7 cellular contexts compared by ENCODE assay signal in the genomic region with DNA sequence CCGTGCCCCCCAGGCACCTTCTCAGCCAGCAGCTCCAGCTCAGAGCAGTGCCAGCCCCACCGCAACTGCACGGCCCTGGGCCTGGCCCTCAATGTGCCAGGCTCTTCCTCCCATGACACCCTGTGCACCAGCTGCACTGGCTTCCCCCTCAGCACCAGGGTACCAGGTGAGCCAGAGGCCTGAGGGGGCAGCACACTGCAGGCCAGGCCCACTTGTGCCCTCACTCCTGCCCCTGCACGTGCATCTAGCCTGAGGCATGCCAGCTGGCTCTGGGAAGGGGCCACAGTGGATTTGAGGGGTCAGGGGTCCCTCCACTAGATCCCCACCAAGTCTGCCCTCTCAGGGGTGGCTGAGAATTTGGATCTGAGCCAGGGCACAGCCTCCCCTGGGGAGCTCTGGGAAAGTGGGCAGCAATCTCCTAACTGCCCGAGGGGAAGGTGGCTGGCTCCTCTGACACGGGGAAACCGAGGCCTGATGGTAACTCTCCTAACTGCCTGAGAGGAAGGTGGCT. TPM values are rescaled to one million over a fixed set of nuclear protein-coding genes. Genes with fewer than 3 reads are reported as not detected.
DNase-seq lines count a peak whose midpoint lies in the region; ATAC-seq, FAIRE-seq and TF ChIP-seq lines count a peak whose summit lies in the region.
"Had no signal": no experiment of that assay in that cellular context is flagged by ENCODE, and none has a peak within 500 bp of the region (broad histone marks: within the 10 kb centered on the region; RNA-seq: fewer than 3 reads in every experiment).

No MANE protein-coding gene starts in this region.

- no peak overlapping the region for H3K9ac ChIP-seq in Karpas-422 (ENCODE audit: low read length)
- no peak overlapping the region for H3K9ac ChIP-seq in H1 (replicated peaks in 1 of 4; ENCODE audit: extremely low read depth in 1 of 4, low read depth in 3 of 4, low read length in 3 of 4)
- no peak overlapping the region for H3K9ac ChIP-seq in smooth muscle cell (ENCODE audit: low read depth)

- H3K4me2 ChIP-seq in Karpas-422 (ENCODE audit: low read depth, low read length, poor library complexity, severe bottlenecking) (no peak overlapping the region), H1 (ENCODE audit: insufficient read depth in 1 of 2, low read depth in 2 of 2, low read length in 2 of 2) (peak overlapping the region; percentile 58 to 65), smooth muscle cell (peak overlapping the region; percentile 83)

- H3F3A ChIP-seq in smooth muscle cell (ENCODE audit: low read depth), result no peaks in the 10 kb centered on the region

- POLR2A ChIA-PET in H1 (lab: Charles Lee; ENCODE audit: partially characterized antibody), result interaction anchor here (0.5 to 4.2 kb wide), 14 partner anchors 9 to 214 kb away, joined by 3 to 49 read pairs (median 4); partner anchors contain the start of genes ARFRP1, GMEB2, LIME1 and RTEL1

- H2BK5ac ChIP-seq in H1 (ENCODE audit: low read depth, low read length), result peak overlapping the region; percentile 60; the same call in 1 of the 2 replicates

- no peaks in the 10 kb centered on the region for H3K27me3 Mint-ChIP-seq in activated CD8-positive, alpha-beta memory T cell treated with anti-CD3 and anti-CD28 coated beads, Interleukin-2, amount 10 ng/mL, durations not matched to agents 7 days and 5 days

- DNase-seq in Karpas-422 (peak; percentile 52), H1 (ENCODE audit: low read depth in 1 of 2, low spot score in 2 of 2) (no peak), smooth muscle cell (lab: John Stamatoyannopoulos, UW; ENCODE audit: unreplicated experiment) (no peak)
- no peak for DNase-seq in activated CD8-positive, alpha-beta memory T cell treated with anti-CD3 and anti-CD28 coated beads, Interleukin-2, amount 10 ng/mL, durations not matched to agents 7 days and 5 days
- DNase-seq: NCI-H1092 treated with DMSO at 0.1 percent for 48 hours had no signal

- H3K23me2 ChIP-seq in H1 (ENCODE audit: low read depth, low read length), result peaks cover 8% of the 10 kb centered on the region; the same call in 1 of the 2 replicates

- CTCF ChIA-PET in H1 (lab: Charles Lee; ENCODE audit: partially characterized antibody), result interaction anchor here (0.6 to 2.4 kb wide), 8 partner anchors 9 to 88 kb away, joined by 3 to 9 read pairs (median 4); partner anchors contain the start of genes ARFRP1 and ZGPAT
- CTCF ChIA-PET in activated CD8-positive, alpha-beta memory T cell treated with anti-CD3 and anti-CD28 coated beads, Interleukin-2, amount 10 ng/mL, durations not matched to agents 7 days and 5 days (lab: Charles Lee), result interaction anchor here (2.3 kb wide), 1 partner anchor 10 kb away, joined by 7 read pairs; the partner anchor contains the start of genes ARFRP1 and ZGPAT

- no peak overlapping the region for H4K8ac ChIP-seq in H1 (ENCODE audit: extremely low read depth, insufficient read depth, low read length)

- ATAC-seq in activated CD8-positive, alpha-beta memory T cell treated with anti-CD3 and anti-CD28 coated beads, Interleukin-2, amount 10 ng/mL, durations not matched to agents 7 days and 5 days, result no peak
- ATAC-seq in HG02588 (IDR thresholded peaks at IDR 0.05; ENCODE audit: unreplicated experiment) (no peak), HG03457 (IDR thresholded peaks at IDR 0.05; ENCODE audit: unreplicated experiment) (no peak)

- H2BK15ac ChIP-seq in H1 (ENCODE audit: low read length), result no peak overlapping the region

- peaks cover 9% of the 10 kb centered on the region for H3K36me3 Mint-ChIP-seq in activated CD8-positive, alpha-beta memory T cell treated with anti-CD3 and anti-CD28 coated beads, Interleukin-2, amount 10 ng/mL, durations not matched to agents 7 days and 5 days

- H3K4me3 ChIP-seq in Karpas-422 (ENCODE audit: low read length) (no peak overlapping the region), H1 (ENCODE audit: extremely low read depth in 1 of 4, insufficient read depth in 2 of 4, low read depth in 3 of 4, low read length in 4 of 4) (peak overlapping the region in 1 of 4 experiments; percentile 45; a peak in 2 of 8 replicates), smooth muscle cell (peak overlapping the region; percentile 43)

- H3K18ac ChIP-seq in H1 (ENCODE audit: extremely low read depth, low read length), result no peak overlapping the region

- peaks cover 26% of the 10 kb centered on the region for H3K4me1 Mint-ChIP-seq in activated CD8-positive, alpha-beta memory T cell treated with anti-CD3 and anti-CD28 coated beads, Interleukin-2, amount 10 ng/mL, durations not matched to agents 7 days and 5 days

- H3K4me1 ChIP-seq in Karpas-422 (ENCODE audit: low read length), result peaks cover 7% of the 10 kb centered on the region
- H3K4me1 ChIP-seq in H1 (replicated peaks in 1 of 4; ENCODE audit: control insufficient read depth in 3 of 4, insufficient read depth in 4 of 4, low read length in 3 of 4), result peaks cover 0 to 12% (median 7%) of the 10 kb centered on the region in 4 experiments; a peak in 4 of 7 replicates
- peaks cover 20% of the 10 kb centered on the region for H3K4me1 ChIP-seq in smooth muscle cell (ENCODE audit: low read depth)

- H3K9me3 Mint-ChIP-seq in activated CD8-positive, alpha-beta memory T cell treated with anti-CD3 and anti-CD28 coated beads, Interleukin-2, amount 10 ng/mL, durations not matched to agents 7 days and 5 days (ENCODE audit: low read depth), result no peaks in the 10 kb centered on the region

- WGBS in H1 (ENCODE audit: extremely low coverage in 1 of 2, insufficient coverage in 1 of 2, insufficient read length in 1 of 2, insufficient replicate concordance in 2 of 2, low coverage in 1 of 2, low lambda C conversion rate in 2 of 2, missing lambda C conversion rate in 1 of 2), 2 experiments, result 78% methylated on average over 7 of the region's 7 CpGs; no CpG with 5 or more reads in 1 of the 2 experiments
- 85% methylated on average over 7 of the region's 7 CpGs for WGBS in smooth muscle cell (ENCODE audit: low lambda C conversion rate)

- H4K91ac ChIP-seq in H1 (replicated peaks; ENCODE audit: insufficient read length, low read length), result no peak overlapping the region

- H2BK12ac ChIP-seq in H1 (ENCODE audit: low read depth, low read length), result peak overlapping the region; percentile 17; the same call in 1 of the 2 replicates

- TF ChIP-seq CTCF in H1 (IDR thresholded peaks at IDR 0.05; ENCODE audit: control extremely low read depth in 1 of 3, insufficient read depth in 1 of 3, low read depth in 1 of 3, low read length in 3 of 3) (no peak), smooth muscle cell (IDR thresholded peaks at IDR 0.05; ENCODE audit: borderline replicate concordance, insufficient read depth, poor library complexity, severe bottlenecking) (no peak)

- H3K27ac ChIP-seq in Karpas-422 (ENCODE audit: low read length) (no peak overlapping the region), H1 (ENCODE audit: low read depth, low read length) (no peak overlapping the region), smooth muscle cell (ENCODE audit: low read depth) (no peak overlapping the region)

- no peak overlapping the region for H3K4ac ChIP-seq in H1 (replicated peaks; ENCODE audit: insufficient read length, low read depth, low read length)

- no peak overlapping the region for H3K14ac ChIP-seq in H1 (ENCODE audit: insufficient read length)

- no peak overlapping the region for H2AFZ ChIP-seq in Karpas-422 (ENCODE audit: low read length)
- H2AFZ ChIP-seq in H1 (ENCODE audit: low read length), result no peak overlapping the region
- no peak overlapping the region for H2AFZ ChIP-seq in smooth muscle cell (ENCODE audit: low read depth)

- no peak overlapping the region for H3K56ac ChIP-seq in H1 (replicated peaks; ENCODE audit: insufficient read length, low read depth, low read length)

- H3K9me3 ChIP-seq in Karpas-422 (ENCODE audit: low read length) (no peaks in the 10 kb centered on the region), H1 (ENCODE audit: insufficient read depth in 2 of 2, low read depth in 1 of 2, low read length in 1 of 2) (no peaks in the 10 kb centered on the region; a peak in 1 of 4 replicates), smooth muscle cell (replicated peaks; ENCODE audit: low read depth) (no peaks in the 10 kb centered on the region)

- no peak overlapping the region for H2AK5ac ChIP-seq in H1 (ENCODE audit: low read depth, low read length)

- no peak overlapping the region for H2BK20ac ChIP-seq in H1 (ENCODE audit: low read length)

- no peak for FAIRE-seq in H1 (lab: Jason Lieb, UNC)

- H2BK120ac ChIP-seq in H1 (replicated peaks; ENCODE audit: low read depth, low read length), result no peak overlapping the region

- no peak overlapping the region for H3K4me3 Mint-ChIP-seq in activated CD8-positive, alpha-beta memory T cell treated with anti-CD3 and anti-CD28 coated beads, Interleukin-2, amount 10 ng/mL, durations not matched to agents 7 days and 5 days

- H3K9me2 ChIP-seq in Karpas-422 (replicated peaks; ENCODE audit: insufficient read depth, low read length), result no peaks in the 10 kb centered on the region

- TF ChIP-seq POLR2A in H1 (IDR thresholded peaks at IDR 0.05; ENCODE audit: control extremely low read depth in 1 of 2, low read depth in 2 of 2, low read length in 2 of 2), result peak in 1 of 2 experiments; percentile 55; a peak in 1 of 3 replicates

- no peak for TF ChIP-seq EP300 in H1 (IDR thresholded peaks at IDR 0.05; ENCODE audit: borderline replicate concordance in 1 of 2, low read depth in 2 of 2, low read length in 2 of 2)

- H3K79me2 ChIP-seq in Karpas-422 (ENCODE audit: low read length), result no peaks in the 10 kb centered on the region
- H3K79me2 ChIP-seq in H1 (ENCODE audit: control insufficient read depth in 1 of 2, insufficient read depth in 2 of 2, low read length in 2 of 2), result no peaks in the 10 kb centered on the region
- no peaks in the 10 kb centered on the region for H3K79me2 ChIP-seq in smooth muscle cell (ENCODE audit: low read depth)

- H3K27ac Mint-ChIP-seq in activated CD8-positive, alpha-beta memory T cell treated with anti-CD3 and anti-CD28 coated beads, Interleukin-2, amount 10 ng/mL, durations not matched to agents 7 days and 5 days, result no peak overlapping the region

- H3K79me1 ChIP-seq in H1 (ENCODE audit: low read depth, low read length), result no peaks in the 10 kb centered on the region

- H3K23ac ChIP-seq in H1 (ENCODE audit: insufficient read length), result no peak overlapping the region

- no peak for TF ChIP-seq RAD21 in H1 (IDR thresholded peaks at IDR 0.05 in 1 of 2, conservative IDR thresholded peaks at IDR 0.05 in 1 of 2; ENCODE audit: low read depth in 2 of 2, low read length in 2 of 2)

- H3K27me3 ChIP-seq in Karpas-422 (ENCODE audit: low read length) (no peaks in the 10 kb centered on the region), H1 (replicated peaks in 1 of 4; ENCODE audit: control insufficient read depth in 3 of 4, extremely low read depth in 1 of 4, insufficient read depth in 3 of 4, low read length in 3 of 4) (no peaks in the 10 kb centered on the region), smooth muscle cell (ENCODE audit: low read depth) (no peaks in the 10 kb centered on the region)

- no peak overlapping the region for H4K5ac ChIP-seq in H1 (ENCODE audit: insufficient read length, low read depth, low read length)

- H3K36me3 ChIP-seq in Karpas-422 (ENCODE audit: insufficient read depth, low read length) (peaks cover 9% of the 10 kb centered on the region; the same call in 1 of the 2 replicates), H1 (ENCODE audit: control insufficient read depth in 2 of 4, insufficient read depth in 4 of 4, low read length in 3 of 4) (peaks cover 0 to 3% (median 0%) of the 10 kb centered on the region in 4 experiments; a peak in 1 of 8 replicates), smooth muscle cell (ENCODE audit: low read depth) (no peaks in the 10 kb centered on the region)

- H4K20me1 ChIP-seq in Karpas-422 (ENCODE audit: insufficient read depth, low read depth, low read length) (no peaks in the 10 kb centered on the region), H1 (replicated peaks in 1 of 2; ENCODE audit: control insufficient read depth in 1 of 2, insufficient read depth in 2 of 2, low read length in 2 of 2) (peaks cover 0 to 12% of the 10 kb centered on the region in 2 experiments), smooth muscle cell (ENCODE audit: low read depth) (no peaks in the 10 kb centered on the region)

RNA-seq across cellular contexts. Expression of gene TNFRSF6B, which starts 1.0 kb away (rescaled TPM):
- 2.5 and 4.6 TPM in 2 replicates for total RNA-seq in Karpas-422 (2014; rRNA removed; shearing (Covaris generic); ENCODE audit: low replicate concordance)
- total RNA-seq in H1 (2021; fragmentation: NEBNext Ultra II Directional; extraction: Animal tissue kit (Norgen Biotek cat#: 25700)), result not detected in 2 replicates
- polyA plus RNA-seq in H1 (2011; rRNA removed) (3.1 and 5.4 TPM in 2 replicates), smooth muscle cell (13.1 and 17.1 TPM in 2 replicates)
- polyA plus RNA-seq in H1 (2011; cell fraction: cytosol; rRNA removed), result 2.5 TPM
- polyA plus RNA-seq in H1 (2011; cell fraction: nucleus; rRNA removed), result 16.8 TPM
- polyA plus RNA-seq in H1 (2012, experiment 1 of 2), result 0.27 to 1.6 TPM (median 0.43 TPM) in 3 of 4 replicates, not detected in the other
- polyA plus RNA-seq in H1 (2012, experiment 2 of 2), result 0.39 TPM
- 0.75 TPM for polyA plus RNA-seq in H1 (2013, experiment 1 of 2)
- 0.96 TPM for polyA plus RNA-seq in H1 (2013, experiment 2 of 2)
- not detected in 2 replicates for polyA minus RNA-seq in H1 (2011; rRNA and poly(A)+ RNA removed)
- polyA minus RNA-seq in H1 (2011; cell fraction: cytosol; rRNA and poly(A)+ RNA removed), result not detected
- 1.1 TPM for polyA minus RNA-seq in H1 (2011; cell fraction: nucleus; rRNA and poly(A)+ RNA removed)
- 9.2 and 13.1 TPM in 2 replicates for total RNA-seq in smooth muscle cell
- total RNA-seq in activated CD8-positive, alpha-beta memory T cell treated with anti-CD3 and anti-CD28 coated beads, Interleukin-2, amount 10 ng/mL, durations not matched to agents 7 days and 5 days, result not detected

RNA-seq across cellular contexts. Expression of gene ARFRP1, which starts 10.4 kb away (rescaled TPM):
- total RNA-seq in Karpas-422 (2014; rRNA removed; shearing (Covaris generic); ENCODE audit: low replicate concordance), result 15.1 and 30.2 TPM in 2 replicates
- total RNA-seq in H1 (2021; fragmentation: NEBNext Ultra II Directional; extraction: Animal tissue kit (Norgen Biotek cat#: 25700)), result 21.9 and 22.9 TPM in 2 replicates
- polyA plus RNA-seq in H1 (2011; rRNA removed), result 12.9 and 19.4 TPM in 2 replicates
- 23.2 TPM for polyA plus RNA-seq in H1 (2011; cell fraction: cytosol; rRNA removed)
- polyA plus RNA-seq in H1 (2011; cell fraction: nucleus; rRNA removed), result 32.0 TPM
- 12.3 to 20.2 TPM (median 18.9 TPM) in 4 replicates for polyA plus RNA-seq in H1 (2012, experiment 1 of 2)
- 9.1 TPM for polyA plus RNA-seq in H1 (2012, experiment 2 of 2)
- polyA plus RNA-seq in H1 (2013, experiment 1 of 2), result 7.5 TPM
- 7.8 TPM for polyA plus RNA-seq in H1 (2013, experiment 2 of 2)
- 12.9 and 15.4 TPM in 2 replicates for polyA minus RNA-seq in H1 (2011; rRNA and poly(A)+ RNA removed)
- 10.6 TPM for polyA minus RNA-seq in H1 (2011; cell fraction: cytosol; rRNA and poly(A)+ RNA removed)
- polyA minus RNA-seq in H1 (2011; cell fraction: nucleus; rRNA and poly(A)+ RNA removed), result 34.7 TPM
- total RNA-seq in smooth muscle cell, result 11.8 and 27.4 TPM in 2 replicates
- 42.3 and 51.9 TPM in 2 replicates for polyA plus RNA-seq in smooth muscle cell
- 10 to 100 TPM; 62.6 to 62.7 TPM for total RNA-seq in activated CD8-positive, alpha-beta memory T cell treated with anti-CD3 and anti-CD28 coated beads, Interleukin-2, amount 10 ng/mL, durations not matched to agents 7 days and 5 days

RNA-seq across cellular contexts. Expression of gene ZGPAT, which starts 10.4 kb away (rescaled TPM):
- total RNA-seq in Karpas-422 (2014; rRNA removed; shearing (Covaris generic); ENCODE audit: low replicate concordance), result 12.2 and 33.6 TPM in 2 replicates
- 21.4 and 24.9 TPM in 2 replicates for total RNA-seq in H1 (2021; fragmentation: NEBNext Ultra II Directional; extraction: Animal tissue kit (Norgen Biotek cat#: 25700))
- polyA plus RNA-seq in H1 (2011; rRNA removed) (14.5 and 21.5 TPM in 2 replicates), smooth muscle cell (32.3 and 36.2 TPM in 2 replicates)
- 26.6 TPM for polyA plus RNA-seq in H1 (2011; cell fraction: cytosol; rRNA removed)
- polyA plus RNA-seq in H1 (2011; cell fraction: nucleus; rRNA removed), result 43.9 TPM
- 18.6 to 26.7 TPM (median 25.5 TPM) in 4 replicates for polyA plus RNA-seq in H1 (2012, experiment 1 of 2)
- polyA plus RNA-seq in H1 (2012, experiment 2 of 2), result 13.2 TPM
- polyA plus RNA-seq in H1 (2013, experiment 1 of 2), result 10.7 TPM
- polyA plus RNA-seq in H1 (2013, experiment 2 of 2), result 11.2 TPM
- 7.0 and 8.0 TPM in 2 replicates for polyA minus RNA-seq in H1 (2011; rRNA and poly(A)+ RNA removed)
- 13.4 TPM for polyA minus RNA-seq in H1 (2011; cell fraction: cytosol; rRNA and poly(A)+ RNA removed)
- polyA minus RNA-seq in H1 (2011; cell fraction: nucleus; rRNA and poly(A)+ RNA removed), result 11.9 TPM
- 8.3 and 13.8 TPM in 2 replicates for total RNA-seq in smooth muscle cell
- total RNA-seq in activated CD8-positive, alpha-beta memory T cell treated with anti-CD3 and anti-CD28 coated beads, Interleukin-2, amount 10 ng/mL, durations not matched to agents 7 days and 5 days, result 10 to 100 TPM; 38.8 to 54.6 TPM

RNA-seq across cellular contexts. Expression of gene LIME1, which starts 39.1 kb away (rescaled TPM):
- total RNA-seq in Karpas-422 (2014; rRNA removed; shearing (Covaris generic); ENCODE audit: low replicate concordance), result 3.4 and 9.8 TPM in 2 replicates
- total RNA-seq in H1 (2021; fragmentation: NEBNext Ultra II Directional; extraction: Animal tissue kit (Norgen Biotek cat#: 25700)), result 3.3 and 4.5 TPM in 2 replicates
- 5.9 and 9.5 TPM in 2 replicates for polyA plus RNA-seq in H1 (2011; rRNA removed)
- 4.9 TPM for polyA plus RNA-seq in H1 (2011; cell fraction: cytosol; rRNA removed)
- 19.4 TPM for polyA plus RNA-seq in H1 (2011; cell fraction: nucleus; rRNA removed)
- polyA plus RNA-seq in H1 (2012, experiment 1 of 2), result 2.2 to 3.8 TPM (median 2.7 TPM) in 4 replicates
- 3.0 TPM for polyA plus RNA-seq in H1 (2012, experiment 2 of 2)
- polyA plus RNA-seq in H1 (2013, experiment 1 of 2), result 1.8 TPM
- 1.7 TPM for polyA plus RNA-seq in H1 (2013, experiment 2 of 2)
- polyA minus RNA-seq in H1 (2011; rRNA and poly(A)+ RNA removed), result 0.28 and 0.37 TPM in 2 replicates
- polyA minus RNA-seq in H1 (2011; cell fraction: cytosol; rRNA and poly(A)+ RNA removed), result 4.0 TPM
- polyA minus RNA-seq in H1 (2011; cell fraction: nucleus; rRNA and poly(A)+ RNA removed), result 5.9 TPM
- total RNA-seq in smooth muscle cell, result 2.9 and 7.2 TPM in 2 replicates
- 6.0 and 6.9 TPM in 2 replicates for polyA plus RNA-seq in smooth muscle cell
- total RNA-seq in activated CD8-positive, alpha-beta memory T cell treated with anti-CD3 and anti-CD28 coated beads, Interleukin-2, amount 10 ng/mL, durations not matched to agents 7 days and 5 days, result 100 to 1,000 TPM in 1 of 2 experiments, 10 to 100 TPM in 1; 49.2 to 138 TPM

RNA-seq across cellular contexts. Expression of gene RTEL1, which starts 39.3 kb away (rescaled TPM):
- 6.4 and 8.3 TPM in 2 replicates for total RNA-seq in Karpas-422 (2014; rRNA removed; shearing (Covaris generic); ENCODE audit: low replicate concordance)
- 37.1 and 37.8 TPM in 2 replicates for total RNA-seq in H1 (2021; fragmentation: NEBNext Ultra II Directional; extraction: Animal tissue kit (Norgen Biotek cat#: 25700))
- polyA plus RNA-seq in H1 (2011; rRNA removed) (16.2 and 24.3 TPM in 2 replicates), smooth muscle cell (10.4 and 12.2 TPM in 2 replicates)
- polyA plus RNA-seq in H1 (2011; cell fraction: cytosol; rRNA removed), result 19.7 TPM
- 181 TPM for polyA plus RNA-seq in H1 (2011; cell fraction: nucleus; rRNA removed)
- 17.9 to 26.4 TPM (median 23.9 TPM) in 4 replicates for polyA plus RNA-seq in H1 (2012, experiment 1 of 2)
- 18.4 TPM for polyA plus RNA-seq in H1 (2012, experiment 2 of 2)
- polyA plus RNA-seq in H1 (2013, experiment 1 of 2), result 14.4 TPM
- polyA plus RNA-seq in H1 (2013, experiment 2 of 2), result 12.9 TPM
- 46.2 and 51.7 TPM in 2 replicates for polyA minus RNA-seq in H1 (2011; rRNA and poly(A)+ RNA removed)
- polyA minus RNA-seq in H1 (2011; cell fraction: cytosol; rRNA and poly(A)+ RNA removed), result 23.6 TPM
- 47.6 TPM for polyA minus RNA-seq in H1 (2011; cell fraction: nucleus; rRNA and poly(A)+ RNA removed)
- 14.2 and 33.0 TPM in 2 replicates for total RNA-seq in smooth muscle cell
- 10 to 100 TPM; 50.0 to 53.6 TPM for total RNA-seq in activated CD8-positive, alpha-beta memory T cell treated with anti-CD3 and anti-CD28 coated beads, Interleukin-2, amount 10 ng/mL, durations not matched to agents 7 days and 5 days
